ENCODE assay signal across 15 cellular contexts in genomic region chr7:86785641-86786040, GRCh38.
DNase-seq lines count a peak whose midpoint lies in the region; ATAC-seq lines count a peak whose summit lies in the region.
"Had no signal": no experiment of that assay in that cellular context is flagged by ENCODE, and none has a peak within 500 bp of the region (broad histone marks: within the 10 kb centered on the region; RNA-seq: fewer than 3 reads in every experiment).

No MANE protein-coding gene starts in this region.

- no peaks in the 10 kb centered on the region for H3K27me3 ChIP-seq in BLaER1 treated with 17β-estradiol and CSF1 and Interleukin-3, amounts not matched to agents 10 nM and 100 nM
- H3K27me3 ChIP-seq: heart right ventricle, upper lobe of right lung had no signal

- H3K36me3 ChIP-seq in BLaER1 treated with 17β-estradiol and CSF1 and Interleukin-3, amounts not matched to agents 10 nM and 100 nM = no peaks in the 10 kb centered on the region
- H3K36me3 ChIP-seq: heart right ventricle, upper lobe of right lung had no signal

- DNase-seq in pons (ENCODE audit: low spot score) (no peak), NCI-H524 treated with DMSO at 0.1 percent for 48 hours (lab: John Stamatoyannopoulos, UW) (no peak), NCI-H2171 treated with DMSO at 0.1 percent for 48 hours (lab: John Stamatoyannopoulos, UW) (no peak), NCI-H1417 treated with DMSO at 0.1 percent for 48 hours (lab: John Stamatoyannopoulos, UW) (no peak)
- DNase-seq: activated naive CD8-positive, alpha-beta T cell treated with anti-CD3 and anti-CD28 coated beads for 36 hours; dermis blood vessel endothelial cell; EL; heart right ventricle; upper lobe of right lung had no signal

- H3K4me2 ChIP-seq in BLaER1 treated with 17β-estradiol and CSF1 and Interleukin-3, amounts not matched to agents 10 nM and 100 nM = peak overlapping the region in 6 of 11 experiments; percentile 2 to 60 (median 57); a peak in 11 of 22 replicates

- H4K20me1 ChIP-seq in BLaER1 treated with 17β-estradiol and CSF1 and Interleukin-3, amounts not matched to agents 10 nM and 100 nM = no peaks in the 10 kb centered on the region

- H3K4me3 ChIP-seq in BLaER1 treated with 17β-estradiol and CSF1 and Interleukin-3, amounts not matched to agents 10 nM and 100 nM = no peak overlapping the region
- H3K4me3 ChIP-seq: heart right ventricle, psoas muscle, upper lobe of right lung had no signal

- peaks cover 0 to 9% (median 8%) of the 10 kb centered on the region in 11 experiments; a peak in 14 of 22 replicates for H3K9me3 ChIP-seq in BLaER1 treated with 17β-estradiol and CSF1 and Interleukin-3, amounts not matched to agents 10 nM and 100 nM (replicated peaks in 1 of 11)
- H3K9me3 ChIP-seq: heart right ventricle, psoas muscle, upper lobe of right lung had no signal

- no peak overlapping the region for H3K9ac ChIP-seq in BLaER1 treated with 17β-estradiol and CSF1 and Interleukin-3, amounts not matched to agents 10 nM and 100 nM

- no peak overlapping the region for H3K27ac ChIP-seq in BLaER1 treated with 17β-estradiol and CSF1 and Interleukin-3, amounts not matched to agents 10 nM and 100 nM
- H3K27ac ChIP-seq: heart right ventricle, psoas muscle, RWPE1, upper lobe of right lung had no signal

- H3K4me1 ChIP-seq in BLaER1 treated with 17β-estradiol and CSF1 and Interleukin-3, amounts not matched to agents 10 nM and 100 nM = peaks cover 0 to 29% (median 6%) of the 10 kb centered on the region in 10 experiments; a peak in 11 of 20 replicates
- H3K4me1 ChIP-seq: heart right ventricle, psoas muscle, upper lobe of right lung had no signal

- ATAC-seq in GM19324 (IDR thresholded peaks at IDR 0.05; ENCODE audit: low FRiP score, unreplicated experiment) = peak; percentile 85
- peak; percentile 80 for ATAC-seq in HG02678 (IDR thresholded peaks at IDR 0.05; ENCODE audit: unreplicated experiment)
- ATAC-seq in HG03457 (IDR thresholded peaks at IDR 0.05; ENCODE audit: unreplicated experiment) = peak; percentile 83
- ATAC-seq: heart right ventricle, upper lobe of right lung had no signal
